ENCODE assay signal across 1 cellular context in the genomic region with DNA sequence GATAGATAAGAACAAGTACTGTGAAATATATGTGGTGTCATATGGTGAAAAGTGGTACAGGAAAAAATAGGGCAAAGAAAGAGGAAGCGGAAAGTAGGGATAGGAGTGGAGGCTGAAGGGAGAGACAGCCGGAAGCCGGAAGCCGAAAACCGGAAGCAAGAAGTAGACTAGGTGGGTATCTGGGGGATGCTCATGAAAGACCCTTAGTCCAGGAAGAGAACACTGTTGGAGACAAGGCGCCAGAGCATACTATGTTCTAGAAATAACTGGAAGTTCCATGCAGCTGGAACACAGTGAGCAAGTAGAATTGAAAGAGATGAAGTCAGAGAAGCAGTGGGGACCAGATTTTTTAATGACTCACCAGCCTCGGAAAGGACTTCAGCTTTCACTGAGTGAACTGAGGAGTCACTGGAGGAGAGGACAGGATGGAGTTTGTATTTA.
TF ChIP-seq lines count a peak whose summit lies in the region.

No MANE protein-coding gene starts in this region.

TF ChIP-seq in SK-N-SH treated with all-trans-retinoic acid at 6 μM for 48 hours, 23 proteins besides CTCF, POLR2A, EP300 and RAD21 (continued from another document):
- TF ChIP-seq, protein P1, sequence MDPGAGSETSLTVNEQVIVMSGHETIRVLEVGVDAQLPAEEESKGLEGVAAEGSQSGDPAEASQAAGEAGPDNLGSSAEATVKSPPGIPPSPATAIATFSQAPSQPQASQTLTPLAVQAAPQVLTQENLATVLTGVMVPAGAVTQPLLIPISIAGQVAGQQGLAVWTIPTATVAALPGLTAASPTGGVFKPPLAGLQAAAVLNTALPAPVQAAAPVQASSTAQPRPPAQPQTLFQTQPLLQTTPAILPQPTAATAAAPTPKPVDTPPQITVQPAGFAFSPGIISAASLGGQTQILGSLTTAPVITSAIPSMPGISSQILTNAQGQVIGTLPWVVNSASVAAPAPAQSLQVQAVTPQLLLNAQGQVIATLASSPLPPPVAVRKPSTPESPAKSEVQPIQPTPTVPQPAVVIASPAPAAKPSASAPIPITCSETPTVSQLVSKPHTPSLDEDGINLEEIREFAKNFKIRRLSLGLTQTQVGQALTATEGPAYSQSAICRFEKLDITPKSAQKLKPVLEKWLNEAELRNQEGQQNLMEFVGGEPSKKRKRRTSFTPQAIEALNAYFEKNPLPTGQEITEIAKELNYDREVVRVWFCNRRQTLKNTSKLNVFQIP (CRISPR knock-in tag; IDR thresholded peaks at IDR 0.05; ENCODE audit: borderline replicate concordance, low read depth) = no peak
- TF ChIP-seq OSR1 (CRISPR knock-in tag; IDR thresholded peaks at IDR 0.05) = no peak
- no peak for TF ChIP-seq BACH2 (CRISPR knock-in tag; IDR thresholded peaks at IDR 0.05; ENCODE audit: borderline replicate concordance)
- no peak for TF ChIP-seq ZFP30 (CRISPR knock-in tag; IDR thresholded peaks at IDR 0.05)
- TF ChIP-seq, protein P2, sequence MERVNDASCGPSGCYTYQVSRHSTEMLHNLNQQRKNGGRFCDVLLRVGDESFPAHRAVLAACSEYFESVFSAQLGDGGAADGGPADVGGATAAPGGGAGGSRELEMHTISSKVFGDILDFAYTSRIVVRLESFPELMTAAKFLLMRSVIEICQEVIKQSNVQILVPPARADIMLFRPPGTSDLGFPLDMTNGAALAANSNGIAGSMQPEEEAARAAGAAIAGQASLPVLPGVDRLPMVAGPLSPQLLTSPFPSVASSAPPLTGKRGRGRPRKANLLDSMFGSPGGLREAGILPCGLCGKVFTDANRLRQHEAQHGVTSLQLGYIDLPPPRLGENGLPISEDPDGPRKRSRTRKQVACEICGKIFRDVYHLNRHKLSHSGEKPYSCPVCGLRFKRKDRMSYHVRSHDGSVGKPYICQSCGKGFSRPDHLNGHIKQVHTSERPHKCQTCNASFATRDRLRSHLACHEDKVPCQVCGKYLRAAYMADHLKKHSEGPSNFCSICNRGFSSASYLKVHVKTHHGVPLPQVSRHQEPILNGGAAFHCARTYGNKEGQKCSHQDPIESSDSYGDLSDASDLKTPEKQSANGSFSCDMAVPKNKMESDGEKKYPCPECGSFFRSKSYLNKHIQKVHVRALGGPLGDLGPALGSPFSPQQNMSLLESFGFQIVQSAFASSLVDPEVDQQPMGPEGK (CRISPR knock-in tag; IDR thresholded peaks at IDR 0.05; ENCODE audit: borderline replicate concordance) = no peak
- TF ChIP-seq GLIS3 (CRISPR knock-in tag; IDR thresholded peaks at IDR 0.05) = no peak
- no peak for TF ChIP-seq ZNF8 (CRISPR knock-in tag; IDR thresholded peaks at IDR 0.05)
- no peak for TF ChIP-seq ESRRG (CRISPR knock-in tag; IDR thresholded peaks at IDR 0.05)
- TF ChIP-seq ZNF70 (CRISPR knock-in tag; IDR thresholded peaks at IDR 0.05) = no peak
- no peak for TF ChIP-seq TOX (CRISPR knock-in tag; IDR thresholded peaks at IDR 0.05; ENCODE audit: borderline replicate concordance)
- TF ChIP-seq ISL1 (CRISPR knock-in tag; IDR thresholded peaks at IDR 0.05) = no peak
- TF ChIP-seq, protein P3, sequence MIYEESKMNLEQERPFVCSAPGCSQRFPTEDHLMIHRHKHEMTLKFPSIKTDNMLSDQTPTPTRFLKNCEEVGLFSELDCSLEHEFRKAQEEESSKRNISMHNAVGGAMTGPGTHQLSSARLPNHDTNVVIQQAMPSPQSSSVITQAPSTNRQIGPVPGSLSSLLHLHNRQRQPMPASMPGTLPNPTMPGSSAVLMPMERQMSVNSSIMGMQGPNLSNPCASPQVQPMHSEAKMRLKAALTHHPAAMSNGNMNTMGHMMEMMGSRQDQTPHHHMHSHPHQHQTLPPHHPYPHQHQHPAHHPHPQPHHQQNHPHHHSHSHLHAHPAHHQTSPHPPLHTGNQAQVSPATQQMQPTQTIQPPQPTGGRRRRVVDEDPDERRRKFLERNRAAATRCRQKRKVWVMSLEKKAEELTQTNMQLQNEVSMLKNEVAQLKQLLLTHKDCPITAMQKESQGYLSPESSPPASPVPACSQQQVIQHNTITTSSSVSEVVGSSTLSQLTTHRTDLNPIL (CRISPR knock-in tag; IDR thresholded peaks at IDR 0.05; ENCODE audit: low read depth) = no peak
- TF ChIP-seq CSDC2 (CRISPR knock-in tag; IDR thresholded peaks at IDR 0.05) = no peak
